19 cellular contexts compared by ENCODE assay signal in the genomic region with DNA sequence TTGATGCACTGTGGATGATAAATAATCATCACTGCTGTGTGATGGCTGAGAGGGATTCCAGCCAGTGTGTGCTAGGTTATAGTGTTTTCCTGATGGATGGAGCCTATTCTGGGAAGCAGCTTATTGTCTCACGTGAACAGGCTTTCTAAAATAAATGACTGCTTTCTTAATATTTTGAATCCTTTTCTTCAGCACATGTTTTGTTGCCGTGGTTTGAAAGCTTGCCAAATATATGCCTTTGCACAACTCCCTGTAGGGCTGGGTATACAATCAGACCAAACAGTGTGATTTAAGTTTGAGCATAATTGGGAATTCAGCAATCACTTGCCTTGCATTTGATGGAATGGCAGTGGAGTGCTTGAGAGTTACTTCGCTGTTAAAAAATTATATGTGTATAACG.
"Had no signal": no experiment of that assay in that cellular context is flagged by ENCODE, and none has a peak within 500 bp of the region (broad histone marks: within the 10 kb centered on the region; RNA-seq: fewer than 3 reads in every experiment).

No MANE protein-coding gene starts in this region.

- H3K36me3 ChIP-seq: adrenal gland, gastrocnemius medialis, neural progenitor cell, ovary, suprapubic skin, upper lobe of left lung had no signal

- ATAC-seq: activated T-helper 17 cell treated with anti-CD3 and anti-CD28 coated beads, Interleukin-2, amount 50 U/mL, for 72 hours; effector memory CD8-positive, alpha-beta T cell; gastrocnemius medialis; left ventricle myocardium superior; stimulated activated naive CD8-positive, alpha-beta T cell treated with anti-CD3 and anti-CD28 coated beads, Interleukin-15, Interleukin-2, amounts not matched to agents 100 U/mL and 50 U/mL, for 24 hours; WTC11 had no signal

- H3K27me3 ChIP-seq: adrenal gland, gastrocnemius medialis, neural progenitor cell, ovary, suprapubic skin, upper lobe of left lung had no signal

- H3K36me3 Mint-ChIP-seq: activated naive CD4-positive, alpha-beta T cell treated with anti-CD3 and anti-CD28 coated beads, Interleukin-2, amount 10 ng/mL, durations not matched to agents 7 days and 5 days; WTC11 had no signal

- H3K27me3 Mint-ChIP-seq: activated CD4-positive, alpha-beta T cell treated with anti-CD3 and anti-CD28 coated beads, Interleukin-2, amount 10 ng/mL, durations not matched to agents 7 days and 5 days; activated naive CD4-positive, alpha-beta T cell treated with anti-CD3 and anti-CD28 coated beads, Interleukin-2, amount 10 ng/mL, durations not matched to agents 7 days and 5 days; activated T-helper 17 cell treated with anti-CD3 and anti-CD28 coated beads, Interleukin-2, amount 50 U/mL, for 72 hours; dendritic cell treated with granulocyte-macrophage colony-stimulating factor and Interleukin-4, amounts not matched to agents 40 ng/mL and 50 ng/mL, for 4 days; effector memory CD8-positive, alpha-beta T cell had no signal

- H3K4me3 ChIP-seq: adrenal gland, gastrocnemius medialis, neural progenitor cell, ovary, suprapubic skin, upper lobe of left lung had no signal

- DNase-seq: activated CD4-positive, alpha-beta T cell treated with anti-CD3 and anti-CD28 coated beads, Interleukin-2, amount 10 ng/mL, durations not matched to agents 7 days and 5 days; activated naive CD4-positive, alpha-beta T cell treated with anti-CD3 and anti-CD28 coated beads, Interleukin-2, amount 10 ng/mL, durations not matched to agents 7 days and 5 days; activated T-cell treated with anti-CD3 and anti-CD28 coated beads for 4 hours; effector memory CD8-positive, alpha-beta T cell; gastrocnemius medialis; kidney; left ventricle myocardium superior; ovary; stimulated activated CD4-positive, alpha-beta T cell treated with anti-CD3 and anti-CD28 coated beads, Interleukin-2, amount 100 ng/mL, for 48 hours; stimulated activated naive CD8-positive, alpha-beta T cell treated with anti-CD3 and anti-CD28 coated beads, Interleukin-15, Interleukin-2, amounts not matched to agents 100 U/mL and 50 U/mL, for 24 hours; T-helper 1 cell; upper lobe of left lung had no signal

- H3K4me3 Mint-ChIP-seq: activated CD4-positive, alpha-beta T cell treated with anti-CD3 and anti-CD28 coated beads, Interleukin-2, amount 10 ng/mL, durations not matched to agents 7 days and 5 days; activated naive CD4-positive, alpha-beta T cell treated with anti-CD3 and anti-CD28 coated beads, Interleukin-2, amount 10 ng/mL, durations not matched to agents 7 days and 5 days; activated T-helper 17 cell treated with anti-CD3 and anti-CD28 coated beads, Interleukin-2, amount 50 U/mL, for 72 hours; dendritic cell treated with granulocyte-macrophage colony-stimulating factor and Interleukin-4, amounts not matched to agents 40 ng/mL and 50 ng/mL, for 4 days; effector memory CD8-positive, alpha-beta T cell; neural progenitor cell; WTC11 had no signal

- H3K27ac Mint-ChIP-seq: activated CD4-positive, alpha-beta T cell treated with anti-CD3 and anti-CD28 coated beads, Interleukin-2, amount 10 ng/mL, durations not matched to agents 7 days and 5 days; activated naive CD4-positive, alpha-beta T cell treated with anti-CD3 and anti-CD28 coated beads, Interleukin-2, amount 10 ng/mL, durations not matched to agents 7 days and 5 days; activated T-helper 17 cell treated with anti-CD3 and anti-CD28 coated beads, Interleukin-2, amount 50 U/mL, for 72 hours; dendritic cell treated with granulocyte-macrophage colony-stimulating factor and Interleukin-4, amounts not matched to agents 40 ng/mL and 50 ng/mL, for 4 days; effector memory CD8-positive, alpha-beta T cell; neural progenitor cell; WTC11 had no signal

- H3K9ac ChIP-seq: neural progenitor cell had no signal

- H2AFZ ChIP-seq: neural progenitor cell had no signal

- H3K9me3 ChIP-seq: adrenal gland, gastrocnemius medialis, ovary, suprapubic skin, upper lobe of left lung had no signal

- H3K4me2 ChIP-seq: neural progenitor cell had no signal

- H3K4me1 ChIP-seq: adrenal gland, gastrocnemius medialis, suprapubic skin, upper lobe of left lung had no signal

- H3K4me1 Mint-ChIP-seq: activated CD4-positive, alpha-beta T cell treated with anti-CD3 and anti-CD28 coated beads, Interleukin-2, amount 10 ng/mL, durations not matched to agents 7 days and 5 days; activated naive CD4-positive, alpha-beta T cell treated with anti-CD3 and anti-CD28 coated beads, Interleukin-2, amount 10 ng/mL, durations not matched to agents 7 days and 5 days; activated T-helper 17 cell treated with anti-CD3 and anti-CD28 coated beads, Interleukin-2, amount 50 U/mL, for 72 hours had no signal

- H3K27ac ChIP-seq: adrenal gland, epithelial cell of prostate, gastrocnemius medialis, neural progenitor cell, ovary, suprapubic skin, upper lobe of left lung had no signal

- H3K9me3 Mint-ChIP-seq: activated CD4-positive, alpha-beta T cell treated with anti-CD3 and anti-CD28 coated beads, Interleukin-2, amount 10 ng/mL, durations not matched to agents 7 days and 5 days; activated naive CD4-positive, alpha-beta T cell treated with anti-CD3 and anti-CD28 coated beads, Interleukin-2, amount 10 ng/mL, durations not matched to agents 7 days and 5 days; activated T-helper 17 cell treated with anti-CD3 and anti-CD28 coated beads, Interleukin-2, amount 50 U/mL, for 72 hours; dendritic cell treated with granulocyte-macrophage colony-stimulating factor and Interleukin-4, amounts not matched to agents 40 ng/mL and 50 ng/mL, for 4 days; neural progenitor cell; WTC11 had no signal
